11 cellular contexts compared by ENCODE assay signal in the genomic region with DNA sequence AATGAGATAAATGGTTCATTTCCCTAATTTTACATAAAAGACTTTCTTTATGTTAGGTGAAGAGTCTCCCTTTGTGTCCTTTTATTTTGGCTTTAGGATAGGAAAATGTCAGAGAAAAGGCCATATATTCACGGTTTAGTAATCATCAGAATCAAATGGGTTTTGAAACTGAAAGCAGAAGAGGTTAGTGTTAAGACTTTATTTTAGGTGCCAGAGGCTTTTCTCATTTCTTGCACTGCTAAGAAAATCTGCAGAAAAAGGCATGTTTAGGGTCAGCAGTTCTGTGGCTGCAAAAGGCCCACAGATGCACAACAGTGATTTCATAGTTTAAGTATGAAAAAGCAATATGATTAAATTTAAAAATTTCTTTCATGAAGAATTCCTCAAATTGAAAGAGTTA.
A peak's percentile ranks its signal among the peaks of the same experiment; 100 is the strongest.
DNase-seq lines count a peak whose midpoint lies in the region; ATAC-seq, FAIRE-seq and TF ChIP-seq lines count a peak whose summit lies in the region.
"Had no signal": no experiment of that assay in that cellular context is flagged by ENCODE, and none has a peak within 500 bp of the region (broad histone marks: within the 10 kb centered on the region; RNA-seq: fewer than 3 reads in every experiment).

No MANE protein-coding gene starts in this region.

- H3K27ac Mint-ChIP-seq in neural progenitor cell = no peak overlapping the region

- H3K27me3 Mint-ChIP-seq in neural progenitor cell (ENCODE audit: insufficient read depth, low read depth) = peaks cover 4% of the 10 kb centered on the region

- no peak overlapping the region for H2AFZ ChIP-seq in neural progenitor cell (replicated peaks)
- H2AFZ ChIP-seq: parathyroid adenoma had no signal

- no peak overlapping the region for H3K27ac ChIP-seq in neural progenitor cell
- H3K27ac ChIP-seq: epithelial cell of prostate, parathyroid adenoma had no signal

- H3K79me2 ChIP-seq in neural progenitor cell (ENCODE audit: low read depth) = no peaks in the 10 kb centered on the region
- H3K79me2 ChIP-seq: parathyroid adenoma had no signal

- H3K36me3 ChIP-seq in neural progenitor cell (no peaks in the 10 kb centered on the region), BE2C (no peaks in the 10 kb centered on the region)

- ATAC-seq in GM19438 (IDR thresholded peaks at IDR 0.05; ENCODE audit: low read depth, unreplicated experiment) = peak; percentile 72
- peak; percentile 60 for ATAC-seq in HG02981 (IDR thresholded peaks at IDR 0.05; ENCODE audit: unreplicated experiment)

- H3K9ac ChIP-seq in neural progenitor cell = no peak overlapping the region
- H3K9ac ChIP-seq: parathyroid adenoma had no signal

- no peak overlapping the region for H3K4me3 ChIP-seq in GM12864 (ENCODE audit: low read depth, low read length)
- no peak overlapping the region for H3K4me3 ChIP-seq in neural progenitor cell
- H3K4me3 ChIP-seq in BE2C (ENCODE audit: low read depth, low read length) = no peak overlapping the region

- H3K36me3 Mint-ChIP-seq in neural progenitor cell = peaks cover 11% of the 10 kb centered on the region

- H3K4me1 Mint-ChIP-seq in neural progenitor cell = peaks cover 3% of the 10 kb centered on the region

- no peaks in the 10 kb centered on the region for H3K9me3 Mint-ChIP-seq in neural progenitor cell

- DNase-seq in GM12864 (ENCODE audit: low read depth) = peak; percentile 74
- DNase-seq in NAMALWA (ENCODE audit: low spot score) = peak; percentile 74
- DNase-seq in neural progenitor cell (ENCODE audit: low spot score) = no peak
- DNase-seq in activated gamma-delta T cell (lab: John Stamatoyannopoulos, UW) = no peak
- no peak for DNase-seq in BE2C
- DNase-seq in HTR-8/SVneo (ENCODE audit: insufficient read length, low spot score) = no peak

- no peak overlapping the region for H3K4me3 Mint-ChIP-seq in neural progenitor cell

- H3K4me1 ChIP-seq in neural progenitor cell = peaks cover 6% of the 10 kb centered on the region
- H3K4me1 ChIP-seq in BE2C = no peaks in the 10 kb centered on the region
- H3K4me1 ChIP-seq: parathyroid adenoma had no signal

- no peak overlapping the region for H3K4me2 ChIP-seq in neural progenitor cell

- no peaks in the 10 kb centered on the region for H4K20me1 ChIP-seq in neural progenitor cell (ENCODE audit: low read depth)

- TF ChIP-seq CTCF in GM12864 (IDR thresholded peaks at IDR 0.05; ENCODE audit: low read depth, low read length, missing control alignments) (no peak), neural progenitor cell (IDR thresholded peaks at IDR 0.05) (no peak), BE2C (IDR thresholded peaks at IDR 0.05; ENCODE audit: low read depth, low read length) (no peak)

- no peak for FAIRE-seq in HTR-8/SVneo (lab: Jason Lieb, UNC)
- FAIRE-seq: islet of Langerhans had no signal

- no peaks in the 10 kb centered on the region for H3K27me3 ChIP-seq in neural progenitor cell
- no peaks in the 10 kb centered on the region for H3K27me3 ChIP-seq in BE2C

- peaks cover 13% of the 10 kb centered on the region for H3F3A ChIP-seq in neural progenitor cell (ENCODE audit: low read depth)

- H3K9me3 ChIP-seq in neural progenitor cell (ENCODE audit: low read depth) = no peaks in the 10 kb centered on the region
- H3K9me3 ChIP-seq in BE2C = no peaks in the 10 kb centered on the region

Comparison
In these comparisons a context has a peak if more than half of its experiments do, and no peak if none do; other contexts are left out.
1. DNase-seq: peak in GM12864 (single experiment) and NAMALWA (single experiment); none in neural progenitor cell (single experiment), activated gamma-delta T cell (single experiment), BE2C (single experiment) and HTR-8/SVneo (single experiment).